ENCODE assay signal across 16 cellular contexts in genomic region chr19:10887616-10888367, GRCh38. TPM values are rescaled to one million over a fixed set of nuclear protein-coding genes. Genes with fewer than 3 reads are reported as not detected.
A peak's percentile ranks its signal among the peaks of the same experiment; 100 is the strongest.
DNase-seq lines count a peak whose midpoint lies in the region; ATAC-seq and TF ChIP-seq lines count a peak whose summit lies in the region.
"Had no signal": no experiment of that assay in that cellular context is flagged by ENCODE, and none has a peak within 500 bp of the region (broad histone marks: within the 10 kb centered on the region; RNA-seq: fewer than 3 reads in every experiment).

No MANE protein-coding gene starts in this region.

- intact Hi-C loops in A673 (cut with micrococcal nuclease; ENCODE audit: unreplicated experiment), result no loop called here

- H3K27ac ChIP-seq in A673 (ENCODE audit: low read depth, low read length, poor library complexity, severe bottlenecking), result peak overlapping the region; percentile 76
- H3K27ac ChIP-seq in neural cell (ENCODE audit: low read length), result peak overlapping the region; percentile 94
- H3K27ac ChIP-seq: uterus had no signal

- POLR2A ChIA-PET in A673 (lab: Charles Lee; ENCODE audit: low non-redundant PET), result no interaction called here

- H3K9me3 ChIP-seq in A673 (ENCODE audit: low read depth, low read length, poor library complexity, severe bottlenecking) (no peaks in the 10 kb centered on the region), neural cell (ENCODE audit: low read length) (no peaks in the 10 kb centered on the region)
- H3K9me3 ChIP-seq: uterus had no signal

- CTCF ChIA-PET in A673 (lab: Charles Lee), result interaction anchor here (0.8 to 1.8 kb wide), 3 partner anchors 15 to 49 kb away, joined by 4 to 9 read pairs (median 6); partner anchors contain the start of gene CARM1

- peak overlapping the region; percentile 57 for H3K27ac Mint-ChIP-seq in HFFc6
- peak overlapping the region; percentile 93 to 99 (median 98) for H3K27ac Mint-ChIP-seq in brain

- TF ChIP-seq RAD21 in neural cell (conservative IDR thresholded peaks at IDR 0.05), result no peak

- H3K4me1 Mint-ChIP-seq in HFFc6 (ENCODE audit: low read depth) (peaks cover 32% of the 10 kb centered on the region), brain (peaks cover 78% of the 10 kb centered on the region)

- H3K27me3 ChIP-seq in A673 (replicated peaks; ENCODE audit: insufficient read depth, low read depth, low read length, poor library complexity), result no peaks in the 10 kb centered on the region
- H3K27me3 ChIP-seq in neural cell (ENCODE audit: insufficient read depth, low read depth, low read length), result no peaks in the 10 kb centered on the region
- H3K27me3 ChIP-seq: uterus had no signal

- no peak overlapping the region; the same call in 1 of the 2 replicates for H3K4me3 Mint-ChIP-seq in HFFc6
- H3K4me3 Mint-ChIP-seq in brain, result peak overlapping the region in 4 of 5 experiments; percentile 60 to 66 (median 62)
- H3K4me3 Mint-ChIP-seq: central memory CD8-positive, alpha-beta T cell; naive thymus-derived CD8-positive, alpha-beta T cell had no signal

- TF ChIP-seq EP300 in neural cell (conservative IDR thresholded peaks at IDR 0.05; ENCODE audit: poor library complexity, severe bottlenecking), result no peak

- H3K9me2 ChIP-seq in neural cell (ENCODE audit: insufficient read depth, low read length), result no peaks in the 10 kb centered on the region

- no peak overlapping the region for H2AFZ ChIP-seq in neural cell (ENCODE audit: low read depth, low read length)

- no peaks in the 10 kb centered on the region for H4K20me1 ChIP-seq in neural cell (ENCODE audit: insufficient read depth)

- H3K9ac ChIP-seq in neural cell (ENCODE audit: low read length), result peak overlapping the region; percentile 70

- TF ChIP-seq CTCF in A673 (conservative IDR thresholded peaks at IDR 0.05; ENCODE audit: low read depth, low read length) (no peak), HFFc6 (IDR thresholded peaks at IDR 0.05) (no peak), brain (conservative IDR thresholded peaks at IDR 0.05) (no peak), neural cell (IDR thresholded peaks at IDR 0.05; ENCODE audit: poor library complexity, severe bottlenecking) (no peak)

- no peak overlapping the region for H3K4me3 ChIP-seq in A673 (ENCODE audit: low read depth, low read length, poor library complexity, severe bottlenecking)
- peak overlapping the region; percentile 50 for H3K4me3 ChIP-seq in neural cell (ENCODE audit: low read length)
- H3K4me3 ChIP-seq: uterus had no signal

- no TSS peak for BruUV-seq in A673 (replicated peaks; lab: Mats Ljungman, UMichigan)

- H3K36me3 Mint-ChIP-seq in HFFc6 (ENCODE audit: low read depth) (no peaks in the 10 kb centered on the region), brain (peaks cover 4% of the 10 kb centered on the region)

- H3K79me2 ChIP-seq in neural cell (replicated peaks; ENCODE audit: insufficient read depth, low read length), result peaks cover 33% of the 10 kb centered on the region

- peaks cover 3% of the 10 kb centered on the region for H3K27me3 Mint-ChIP-seq in HFFc6 (ENCODE audit: insufficient read depth)
- H3K27me3 Mint-ChIP-seq in brain, result peaks cover 3% of the 10 kb centered on the region
- H3K27me3 Mint-ChIP-seq: central memory CD8-positive, alpha-beta T cell; naive thymus-derived CD8-positive, alpha-beta T cell had no signal

- peak overlapping the region; percentile 25 for H3K4me2 ChIP-seq in neural cell (ENCODE audit: low read length)

- DNase-seq in A673 (ENCODE audit: low spot score), result no peak
- DNase-seq in HFFc6, result no peak
- DNase-seq in NCI-H1930 (lab: John Stamatoyannopoulos, UW), result no peak
- DNase-seq in mucosa of gallbladder (ENCODE audit: low spot score), result no peak
- DNase-seq: activated CD8-positive, alpha-beta memory T cell treated with anti-CD3 and anti-CD28 coated beads for 24 hours; activated naive CD4-positive, alpha-beta T cell treated with Interleukin-2 at 50 U/mL for 16 hours; KG1; naive thymus-derived CD8-positive, alpha-beta T cell; stimulated activated CD4-positive, alpha-beta T cell treated with anti-CD3 and anti-CD28 coated beads, Interleukin-12 subunit alpha, Interleukin-12 subunit beta, amount 100 ng/mL, for 4 hours; uterus had no signal

- H3F3A ChIP-seq in neural cell (ENCODE audit: insufficient read depth, low read length, poor library complexity, severe bottlenecking), result peaks cover 4% of the 10 kb centered on the region

- H3K9me3 Mint-ChIP-seq in HFFc6, result no peaks in the 10 kb centered on the region
- no peaks in the 10 kb centered on the region for H3K9me3 Mint-ChIP-seq in brain
- H3K9me3 Mint-ChIP-seq: central memory CD8-positive, alpha-beta T cell; naive thymus-derived CD8-positive, alpha-beta T cell had no signal

- peaks cover 44% of the 10 kb centered on the region for H3K4me1 ChIP-seq in A673 (ENCODE audit: insufficient read depth, low read length, poor library complexity, severe bottlenecking)

- H3K36me3 ChIP-seq in A673 (ENCODE audit: insufficient read depth, low read length, poor library complexity, severe bottlenecking) (no peaks in the 10 kb centered on the region), neural cell (ENCODE audit: insufficient read depth, low read length) (no peaks in the 10 kb centered on the region)
- H3K36me3 ChIP-seq: uterus had no signal

- no peak for ATAC-seq in GM19328 (IDR thresholded peaks at IDR 0.05; ENCODE audit: unreplicated experiment)
- no peak for ATAC-seq in HG03565 (IDR thresholded peaks at IDR 0.05; ENCODE audit: unreplicated experiment)
- ATAC-seq: naive thymus-derived CD8-positive, alpha-beta T cell had no signal

TF ChIP-seq in neural cell, 6 proteins besides CTCF, POLR2A, EP300 and RAD21:
- no peak for TF ChIP-seq EZH2 (IDR thresholded peaks at IDR 0.05; ENCODE audit: borderline replicate concordance, insufficient read depth, low read length, poor library complexity, severe bottlenecking)
- TF ChIP-seq MXI1 (conservative IDR thresholded peaks at IDR 0.05; ENCODE audit: poor library complexity, severe bottlenecking), result no peak
- no peak for TF ChIP-seq REST (IDR thresholded peaks at IDR 0.05; ENCODE audit: borderline replicate concordance)
- TF ChIP-seq POLR2AphosphoS5 (IDR thresholded peaks at IDR 0.05), result no peak
- TF ChIP-seq SMC3 (conservative IDR thresholded peaks at IDR 0.05; ENCODE audit: poor library complexity), result no peak
- TF ChIP-seq TAF1 (IDR thresholded peaks at IDR 0.05; ENCODE audit: low read depth), result no peak
TF ChIP-seq in neural cell: peak in this region for 0.

RNA-seq across cellular contexts. Expression of gene CARM1, which starts 16.4 kb away (rescaled TPM):
- 78.7 and 81.5 TPM in 2 replicates for total RNA-seq in A673 (2021)
- total RNA-seq in HFFc6 (2021; fragmentation: NEBNext Ultra II Directional; extraction: Animal tissue kit (Norgen Biotek cat#: 25700)), result 10 to 100 TPM; 67.2 to 82.1 (median 76.8) TPM
- polyA plus RNA-seq in brain (ENCODE audit: insufficient read depth, low read depth, low replicate concordance), result 40.8 TPM
- polyA plus RNA-seq in neural cell, result 22.3 and 37.9 TPM in 2 replicates
- 36.1 and 42.9 TPM in 2 replicates for polyA minus RNA-seq in neural cell
- total RNA-seq in mucosa of gallbladder, result 33.5 TPM

RNA-seq across cellular contexts. Expression of gene C19orf38, which starts 39.6 kb away (rescaled TPM):
- not detected in 2 replicates for total RNA-seq in A673 (2021)
- total RNA-seq in HFFc6 (2021; fragmentation: NEBNext Ultra II Directional; extraction: Animal tissue kit (Norgen Biotek cat#: 25700)), result under 1 TPM in 2 of 6 experiments, not detected in 4; 0.40 to 0.71 TPM
- polyA plus RNA-seq in brain (ENCODE audit: insufficient read depth, low read depth, low replicate concordance), result 1.9 TPM
- polyA plus RNA-seq in neural cell, result not detected in 2 replicates
- polyA minus RNA-seq in neural cell, result not detected in 2 replicates
- total RNA-seq in mucosa of gallbladder, result 0.78 TPM
- total RNA-seq: esophagus mucosa had no signal

RNA-seq across cellular contexts. Expression of gene YIPF2, which starts 40.6 kb away (rescaled TPM):
- total RNA-seq in A673 (2021) (24.5 and 24.6 TPM in 2 replicates), mucosa of gallbladder (76.8 TPM)
- total RNA-seq in HFFc6 (2021; fragmentation: NEBNext Ultra II Directional; extraction: Animal tissue kit (Norgen Biotek cat#: 25700)), result 100 to 1,000 TPM in 1 of 6 experiments, 10 to 100 TPM in 5; 78.7 to 105 (median 83.3) TPM
- polyA plus RNA-seq in brain (ENCODE audit: insufficient read depth, low read depth, low replicate concordance) (55.1 TPM), neural cell (101 and 109 TPM in 2 replicates)
- 39.2 and 48.0 TPM in 2 replicates for polyA minus RNA-seq in neural cell

RNA-seq across cellular contexts. Expression of gene TIMM29, which starts 40.8 kb away (rescaled TPM):
- 30.0 and 32.5 TPM in 2 replicates for total RNA-seq in A673 (2021)
- total RNA-seq in HFFc6 (2021; fragmentation: NEBNext Ultra II Directional; extraction: Animal tissue kit (Norgen Biotek cat#: 25700)), result 10 to 100 TPM; 18.0 to 25.0 (median 20.6) TPM
- 18.0 TPM for polyA plus RNA-seq in brain (ENCODE audit: insufficient read depth, low read depth, low replicate concordance)
- 39.4 and 52.1 TPM in 2 replicates for polyA plus RNA-seq in neural cell
- 57.6 and 69.1 TPM in 2 replicates for polyA minus RNA-seq in neural cell
- 23.8 TPM for total RNA-seq in mucosa of gallbladder

RNA-seq across cellular contexts. Expression of gene TMED1, which starts 51.8 kb away (rescaled TPM):
- 23.1 and 27.3 TPM in 2 replicates for total RNA-seq in A673 (2021)
- 10 to 100 TPM; 42.8 to 65.0 (median 48.1) TPM for total RNA-seq in HFFc6 (2021; fragmentation: NEBNext Ultra II Directional; extraction: Animal tissue kit (Norgen Biotek cat#: 25700))
- 29.0 TPM for polyA plus RNA-seq in brain (ENCODE audit: insufficient read depth, low read depth, low replicate concordance)
- 20.2 and 28.1 TPM in 2 replicates for polyA plus RNA-seq in neural cell
- 16.6 and 19.8 TPM in 2 replicates for polyA minus RNA-seq in neural cell
- total RNA-seq in mucosa of gallbladder, result 30.2 TPM
